ENCODE assay signal across 14 cellular contexts in genomic region chr19:44626067-44626624, GRCh38. TPM values are rescaled to one million over a fixed set of nuclear protein-coding genes. Genes with fewer than 3 reads are reported as not detected.
DNase-seq lines count a peak whose midpoint lies in the region; ATAC-seq and TF ChIP-seq lines count a peak whose summit lies in the region.
"Had no signal": no experiment of that assay in that cellular context is flagged by ENCODE, and none has a peak within 500 bp of the region (broad histone marks: within the 10 kb centered on the region; RNA-seq: fewer than 3 reads in every experiment).

No MANE protein-coding gene starts in this region.

- no peaks in the 10 kb centered on the region for H3K79me2 ChIP-seq in HCT116 (ENCODE audit: insufficient read depth, low read length)

- H3K4me3 Mint-ChIP-seq in CD8-positive, alpha-beta memory T cell, result no peak overlapping the region
- H3K4me3 Mint-ChIP-seq: activated CD4-positive, alpha-beta memory T cell treated with anti-CD3 and anti-CD28 coated beads, Interleukin-2, amount 10 ng/mL, durations not matched to agents 7 days and 5 days; neural crest cell had no signal

- H3K27ac Mint-ChIP-seq in CD8-positive, alpha-beta memory T cell, result no peak overlapping the region
- H3K27ac Mint-ChIP-seq: activated CD4-positive, alpha-beta memory T cell treated with anti-CD3 and anti-CD28 coated beads, Interleukin-2, amount 10 ng/mL, durations not matched to agents 7 days and 5 days had no signal

- peak overlapping the region; percentile 26; the same call in 1 of the 2 replicates for H3K9ac ChIP-seq in HCT116 (ENCODE audit: low read length)

- H2AFZ ChIP-seq in HCT116 (ENCODE audit: low read depth, low read length, poor library complexity, severe bottlenecking), result no peak overlapping the region

- peaks cover 20 to 27% of the 10 kb centered on the region in 2 donors for H3K27me3 Mint-ChIP-seq in CD8-positive, alpha-beta memory T cell
- H3K27me3 Mint-ChIP-seq: activated CD4-positive, alpha-beta memory T cell treated with anti-CD3 and anti-CD28 coated beads, Interleukin-2, amount 10 ng/mL, durations not matched to agents 7 days and 5 days had no signal

- H4K20me1 ChIP-seq in HCT116 (ENCODE audit: insufficient read depth), result no peaks in the 10 kb centered on the region

- H3K36me3 Mint-ChIP-seq in CD8-positive, alpha-beta memory T cell, result peaks cover 0 to 2% (median 0%) of the 10 kb centered on the region in 3 donors

- peak overlapping the region; percentile 55; the same call in 1 of the 2 replicates for H3K27ac ChIP-seq in HCT116 (ENCODE audit: low read depth, low read length)
- peak overlapping the region in 2 of 4 donors; percentile 55 to 64 for H3K27ac ChIP-seq in gastroesophageal sphincter
- no peak overlapping the region for H3K27ac ChIP-seq in CD8-positive, alpha-beta memory T cell (ENCODE audit: low read depth, low read length)
- H3K27ac ChIP-seq: heart right ventricle had no signal

- POLR2A ChIA-PET in HCT116 (lab: Charles Lee), result interaction anchor here (0.9 to 1.8 kb wide), 3 partner anchors 18 to 845 kb away, joined by 3 to 5 read pairs (median 5); partner anchors contain the start of genes KCNN4 and PVR
- POLR2A ChIA-PET in CD8-positive, alpha-beta memory T cell (lab: Charles Lee), result no interaction called here

- intact Hi-C loops in HCT116 (cut with micrococcal nuclease), result no loop called here

- 0 to 11% methylated on average over 1 of the region's 1 CpG for WGBS in gastroesophageal sphincter (ENCODE audit: low coverage in 1 of 2), 2 donors

- H3K36me3 ChIP-seq in HCT116 (ENCODE audit: control insufficient read depth in 1 of 2, insufficient read depth in 2 of 2, low read length in 2 of 2) (0 out of 4 replicates have a peak, but pooled peaks cover 0 to 8% of the 10 kb centered on the region in 2 experiments), gastroesophageal sphincter (no peaks in the 10 kb centered on the region)
- H3K36me3 ChIP-seq in CD8-positive, alpha-beta memory T cell (ENCODE audit: insufficient read depth, low read length), result no peaks in the 10 kb centered on the region
- H3K36me3 ChIP-seq: heart right ventricle had no signal

- H3K4me1 ChIP-seq in HCT116 (ENCODE audit: control insufficient read depth in 1 of 2, insufficient read depth in 2 of 2, low read length in 2 of 2) (peaks cover 13 to 29% of the 10 kb centered on the region in 2 experiments), gastroesophageal sphincter (peaks cover 0 to 5% (median 0%) of the 10 kb centered on the region in 3 donors)
- H3K4me1 ChIP-seq in CD8-positive, alpha-beta memory T cell (ENCODE audit: insufficient read depth, low read length), result no peaks in the 10 kb centered on the region

- H3K9me3 ChIP-seq in HCT116 (ENCODE audit: control insufficient read depth in 1 of 2, insufficient read depth in 1 of 2, low read depth in 1 of 2, low read length in 2 of 2), result peaks cover 0 to 7% of the 10 kb centered on the region in 2 experiments; a peak in 1 of 4 replicates
- H3K9me3 ChIP-seq in gastroesophageal sphincter, result no peaks in the 10 kb centered on the region
- no peaks in the 10 kb centered on the region for H3K9me3 ChIP-seq in CD8-positive, alpha-beta memory T cell (ENCODE audit: low read length)
- H3K9me3 ChIP-seq: heart right ventricle had no signal

- TF ChIP-seq RAD21 in HCT116 (IDR thresholded peaks at IDR 0.05; ENCODE audit: low read depth), result no peak

- H3K4me1 Mint-ChIP-seq in CD8-positive, alpha-beta memory T cell, result no peaks in the 10 kb centered on the region
- H3K4me1 Mint-ChIP-seq: activated CD4-positive, alpha-beta memory T cell treated with anti-CD3 and anti-CD28 coated beads, Interleukin-2, amount 10 ng/mL, durations not matched to agents 7 days and 5 days; neural crest cell had no signal

- no peak for TF ChIP-seq EP300 in gastroesophageal sphincter (IDR thresholded peaks at IDR 0.05)

- no peak for TF ChIP-seq POLR2A in HCT116 (IDR thresholded peaks at IDR 0.05; ENCODE audit: borderline replicate concordance, extremely low read depth, insufficient read depth, insufficient read length)
- TF ChIP-seq POLR2A in gastroesophageal sphincter (IDR thresholded peaks at IDR 0.05), result no peak

- H3K4me2 ChIP-seq in HCT116 (ENCODE audit: low read length), result peak overlapping the region; percentile 63

- BruUV-seq in HCT116 (replicated peaks; lab: Mats Ljungman, UMichigan), result no TSS peak

- ATAC-seq in HCT116, result peak; percentile 88
- ATAC-seq in gastroesophageal sphincter, result peak; percentile 75
- no peak for ATAC-seq in HG02884 (IDR thresholded peaks at IDR 0.05; ENCODE audit: unreplicated experiment)

- no peak for TF ChIP-seq CTCF in HCT116 (IDR thresholded peaks at IDR 0.05 in 2 of 3, conservative IDR thresholded peaks at IDR 0.05 in 1 of 3; ENCODE audit: borderline replicate concordance in 1 of 3, insufficient read depth in 1 of 3, low read depth in 2 of 3, low read length in 2 of 3)
- no peak for TF ChIP-seq CTCF in gastroesophageal sphincter (IDR thresholded peaks at IDR 0.05)

- no peaks in the 10 kb centered on the region for H3K27me3 ChIP-seq in HCT116 (ENCODE audit: insufficient read depth, low read length)
- no peaks in the 10 kb centered on the region for H3K27me3 ChIP-seq in gastroesophageal sphincter
- no peaks in the 10 kb centered on the region for H3K27me3 ChIP-seq in CD8-positive, alpha-beta memory T cell (ENCODE audit: insufficient read depth, low read length, poor library complexity, severe bottlenecking)
- H3K27me3 ChIP-seq: heart right ventricle had no signal

- peak; percentile 66 for DNase-seq in HCT116 (ENCODE audit: low read depth, low spot score)
- DNase-seq in amniotic epithelial cell (ENCODE audit: low read depth), result peak; percentile 97
- DNase-seq in skeletal muscle cell (ENCODE audit: low read depth), result peak; percentile 84
- DNase-seq in CD8-positive, alpha-beta memory T cell, result no peak
- DNase-seq in stimulated activated naive CD4-positive, alpha-beta T cell treated with Interleukin-2 at 50 U/mL for 16 hours (lab: John Stamatoyannopoulos, UW), result no peak
- no peak for DNase-seq in DMS153 treated with DMSO at 0.1 percent for 48 hours (lab: John Stamatoyannopoulos, UW; ENCODE audit: unreplicated experiment)
- DNase-seq: activated CD4-positive, alpha-beta memory T cell treated with anti-CD3 and anti-CD28 coated beads, Interleukin-2, amount 10 ng/mL, durations not matched to agents 7 days and 5 days; amygdala; GF-D8; heart right ventricle; NCI-H1092 had no signal

- peak overlapping the region in 1 of 2 experiments; percentile 25; a peak in 2 of 4 replicates for H3K4me3 ChIP-seq in HCT116 (replicated peaks in 1 of 2; ENCODE audit: low read depth in 1 of 2, low read length in 2 of 2)
- H3K4me3 ChIP-seq in gastroesophageal sphincter, result no peak overlapping the region
- no peak overlapping the region for H3K4me3 ChIP-seq in skeletal muscle cell (ENCODE audit: low read depth, low read length)
- H3K4me3 ChIP-seq in CD8-positive, alpha-beta memory T cell (ENCODE audit: low read length), result no peak overlapping the region
- H3K4me3 ChIP-seq: heart right ventricle had no signal

- CTCF ChIA-PET in HCT116 (lab: Charles Lee), result interaction anchor here (1.3 kb wide), 1 partner anchor 43 kb away, joined by 4 read pairs; no protein-coding TSS in a partner anchor
- CTCF ChIA-PET in CD8-positive, alpha-beta memory T cell (lab: Charles Lee), result no interaction called here

- no peaks in the 10 kb centered on the region for H3K9me2 ChIP-seq in HCT116 (ENCODE audit: insufficient read depth)

- RAD21 ChIA-PET in HCT116 (lab: Charles Lee; ENCODE audit: low non-redundant PET in 1 of 2, low total read pairs in 2 of 2, uncharacterized antibody in 2 of 2, unreplicated experiment in 2 of 2), result no interaction called here

- H3K9me3 Mint-ChIP-seq in CD8-positive, alpha-beta memory T cell, result peaks cover 0 to 18% (median 5%) of the 10 kb centered on the region in 5 donors
- H3K9me3 Mint-ChIP-seq: neural crest cell had no signal

TF ChIP-seq in HCT116, 20 proteins besides CTCF, POLR2A, EP300 and RAD21:
- TF ChIP-seq JUND (IDR thresholded peaks at IDR 0.05) (peak; percentile 71), ATF3 (IDR thresholded peaks at IDR 0.05) (no peak), TCF7L2 (IDR thresholded peaks at IDR 0.05; ENCODE audit: borderline replicate concordance, extremely low read depth, insufficient read depth, insufficient read length) (no peak), FOSL1 (IDR thresholded peaks at IDR 0.05; ENCODE audit: low read depth) (peak; percentile 62), SP1 (IDR thresholded peaks at IDR 0.05; ENCODE audit: low read depth) (peak; percentile 71), POLR2AphosphoS5 (IDR thresholded peaks at IDR 0.05; ENCODE audit: low read depth, low read length) (peak; percentile 45; the same call in 1 of the 2 replicates), CBX3 (IDR thresholded peaks at IDR 0.05; ENCODE audit: low read depth) (peak; percentile 34)
TF ChIP-seq in HCT116: peak in this region for 5.

RNA-seq across cellular contexts. Expression of gene IGSF23, which starts 12.8 kb away (rescaled TPM):
- total RNA-seq in HCT116 (2021; ENCODE audit: unreplicated experiment) (not detected), gastroesophageal sphincter (not detected)
- not detected in 2 replicates for polyA plus RNA-seq in HCT116 (2012)
- total RNA-seq in CD8-positive, alpha-beta memory T cell, result not detected
- polyA plus RNA-seq in CD8-positive, alpha-beta memory T cell, result not detected
- total RNA-seq: activated CD4-positive, alpha-beta memory T cell treated with anti-CD3 and anti-CD28 coated beads, Interleukin-2, amount 10 ng/mL, durations not matched to agents 7 days and 5 days; heart right ventricle; neural crest cell had no signal

RNA-seq across cellular contexts. Expression of gene PVR, which starts 17.6 kb away (rescaled TPM):
- total RNA-seq in HCT116 (2021; ENCODE audit: unreplicated experiment) (62.0 TPM), gastroesophageal sphincter (10 to 100 TPM; 27.1 to 58.5 (median 33.4) TPM)
- polyA plus RNA-seq in HCT116 (2012), result 73.6 and 73.8 TPM in 2 replicates
- 1 to 10 TPM; 5.2 to 5.3 TPM for total RNA-seq in CD8-positive, alpha-beta memory T cell
- polyA plus RNA-seq in CD8-positive, alpha-beta memory T cell, result 0.56 TPM

RNA-seq across cellular contexts. Expression of gene CEACAM19, which starts 45.1 kb away (rescaled TPM):
- total RNA-seq in HCT116 (2021; ENCODE audit: unreplicated experiment), result 4.0 TPM
- 5.7 and 6.6 TPM in 2 replicates for polyA plus RNA-seq in HCT116 (2012)
- 1 to 10 TPM in 3 of 4 donors, under 1 TPM in 1; 0.82 to 5.2 (median 3.5) TPM for total RNA-seq in gastroesophageal sphincter
- total RNA-seq in CD8-positive, alpha-beta memory T cell, result under 1 TPM; 0.18 to 0.24 TPM
- polyA plus RNA-seq in CD8-positive, alpha-beta memory T cell, result not detected

Comparison
In these comparisons a context has a peak if more than half of its experiments do, and no peak if none do; other contexts are left out.
1. DNase-seq: peak in HCT116 (single experiment), amniotic epithelial cell (single experiment) and skeletal muscle cell (single experiment); none in CD8-positive, alpha-beta memory T cell (0 of 5), stimulated activated naive CD4-positive, alpha-beta T cell treated with Interleukin-2 at 50 U/mL for 16 hours (single experiment) and DMS153 treated with DMSO at 0.1 percent for 48 hours (single experiment).
2. RNA of gene PVR, which starts 17.6 kb away (total RNA-seq): 62.0 TPM in HCT116 (single experiment) and 27.1 to 58.5 TPM in gastroesophageal sphincter; 5.2 to 5.3 TPM in CD8-positive, alpha-beta memory T cell; every median in the first group is over 4 times any median in the second.